8 cellular contexts compared by ENCODE assay signal in the genomic region with DNA sequence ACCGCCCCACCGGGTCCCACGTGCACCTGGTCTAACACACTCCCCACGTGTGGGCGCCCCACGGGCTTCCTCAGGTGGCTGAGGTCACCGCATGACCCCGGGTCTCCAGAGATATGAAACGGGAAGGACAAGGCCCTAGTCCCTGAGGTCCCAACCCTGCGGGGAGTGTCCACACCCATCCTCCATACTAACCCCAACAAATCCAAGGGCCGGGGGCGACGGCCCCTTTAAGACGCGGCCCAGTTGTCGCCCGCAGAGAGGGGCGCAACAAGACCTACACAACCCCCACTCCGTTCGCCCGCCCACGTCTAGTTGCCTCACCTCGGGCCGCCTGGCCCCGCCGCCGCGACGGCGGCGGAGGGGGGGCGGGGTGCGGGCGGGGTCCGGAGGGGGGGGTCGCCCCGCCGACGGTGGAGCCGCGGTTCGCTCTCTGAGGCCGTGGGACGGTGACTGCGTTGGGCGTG. TPM values are rescaled to one million over a fixed set of nuclear protein-coding genes. Genes with fewer than 3 reads are reported as not detected.
DNase-seq lines count a peak whose midpoint lies in the region; ATAC-seq, FAIRE-seq and TF ChIP-seq lines count a peak whose summit lies in the region.

No MANE protein-coding gene starts in this region.

- H3K4me3 Mint-ChIP-seq in Calu3 (ENCODE audit: low read depth, unreplicated experiment), result peak overlapping the region; percentile 91
- peak overlapping the region; percentile 95 for H3K4me3 Mint-ChIP-seq in T-helper 2 cell treated with Interferon-gamma antibody and Interleukin-4, amounts not matched to agents 5 μg/mL and 100 μg/mL, for 36 hours
- H3K4me3 Mint-ChIP-seq in astrocyte (ENCODE audit: unreplicated experiment), result peak overlapping the region; percentile 90

- peaks cover 28% of the 10 kb centered on the region for H3K36me3 Mint-ChIP-seq in Calu3 (ENCODE audit: insufficient read depth, unreplicated experiment)
- peaks cover 17% of the 10 kb centered on the region for H3K36me3 Mint-ChIP-seq in T-helper 2 cell treated with Interferon-gamma antibody and Interleukin-4, amounts not matched to agents 5 μg/mL and 100 μg/mL, for 36 hours (ENCODE audit: low read depth)
- no peaks in the 10 kb centered on the region for H3K36me3 Mint-ChIP-seq in astrocyte (ENCODE audit: low read depth, unreplicated experiment)

- DNase-seq in Calu3 (peak; percentile 40), astrocyte (ENCODE audit: low read depth) (peak; percentile 29), AG08395 (ENCODE audit: low spot score) (no peak)
- peak; percentile 71 for DNase-seq in T-helper 2 cell treated with Interferon-gamma antibody and Interleukin-4, amounts not matched to agents 5 μg/mL and 100 μg/mL, for 36 hours (ENCODE audit: low spot score)

- CTCF ChIA-PET in Calu3 (lab: Charles Lee), result interaction anchor here (1.2 kb wide), 2 partner anchors 11 to 12 kb away, joined by 3 read pairs; no protein-coding TSS in a partner anchor

- H3K27me3 ChIP-seq in HUES48 (ENCODE audit: control insufficient read depth, insufficient read depth, low read length) (no peaks in the 10 kb centered on the region), astrocyte (ENCODE audit: insufficient read depth, low read length) (peaks cover 2% of the 10 kb centered on the region), iPS-18a (ENCODE audit: control insufficient read depth, insufficient read depth, low read length) (no peaks in the 10 kb centered on the region), skeletal muscle tissue (ENCODE audit: control insufficient read depth in 3 of 3, insufficient read depth in 3 of 3, low read length in 3 of 3) (no peaks in the 10 kb centered on the region)

- H3K9me3 ChIP-seq in HUES48 (ENCODE audit: control insufficient read depth, insufficient read depth, low read length), result no peaks in the 10 kb centered on the region
- H3K9me3 ChIP-seq in astrocyte (ENCODE audit: insufficient read depth, low read depth, low read length), result no peaks in the 10 kb centered on the region
- no peaks in the 10 kb centered on the region for H3K9me3 ChIP-seq in iPS-18a (ENCODE audit: control insufficient read depth, low read depth, low read length)
- H3K9me3 ChIP-seq in skeletal muscle tissue (ENCODE audit: control insufficient read depth in 3 of 3, low read length in 3 of 3), result no peaks in the 10 kb centered on the region

- no peaks in the 10 kb centered on the region for H3K4me1 Mint-ChIP-seq in Calu3 (ENCODE audit: low read depth, unreplicated experiment)
- peaks cover 13% of the 10 kb centered on the region for H3K4me1 Mint-ChIP-seq in T-helper 2 cell treated with Interferon-gamma antibody and Interleukin-4, amounts not matched to agents 5 μg/mL and 100 μg/mL, for 36 hours (ENCODE audit: low read depth)
- H3K4me1 Mint-ChIP-seq in astrocyte (ENCODE audit: low read depth, unreplicated experiment), result no peaks in the 10 kb centered on the region

- H3K4me2 ChIP-seq in astrocyte (ENCODE audit: low read length), result peak overlapping the region; percentile 85

- H3K27me3 Mint-ChIP-seq in Calu3 (ENCODE audit: unreplicated experiment), result no peaks in the 10 kb centered on the region
- H3K27me3 Mint-ChIP-seq in T-helper 2 cell treated with Interferon-gamma antibody and Interleukin-4, amounts not matched to agents 5 μg/mL and 100 μg/mL, for 36 hours (ENCODE audit: low read depth), result no peaks in the 10 kb centered on the region
- no peaks in the 10 kb centered on the region for H3K27me3 Mint-ChIP-seq in astrocyte (ENCODE audit: low read depth, unreplicated experiment)

- H4K20me1 ChIP-seq in astrocyte (ENCODE audit: insufficient read depth, low read length), result peaks cover 19% of the 10 kb centered on the region

- no peaks in the 10 kb centered on the region for H3K4me1 ChIP-seq in HUES48 (ENCODE audit: control insufficient read depth, insufficient read depth, low read length)
- H3K4me1 ChIP-seq in astrocyte (ENCODE audit: insufficient read depth, low read length), result peaks cover 5% of the 10 kb centered on the region
- H3K4me1 ChIP-seq in iPS-18a (ENCODE audit: control insufficient read depth, low read depth, low read length), result peaks cover 11% of the 10 kb centered on the region
- peaks cover 5 to 8% (median 8%) of the 10 kb centered on the region in 3 donors for H3K4me1 ChIP-seq in skeletal muscle tissue (ENCODE audit: control insufficient read depth in 3 of 3, insufficient read depth in 3 of 3, low read length in 3 of 3)

- BruUV-seq in Calu3 (replicated peaks; lab: Mats Ljungman, UMichigan), result no TSS peak

- peak overlapping the region; percentile 90 for H2AFZ ChIP-seq in astrocyte (ENCODE audit: low read depth, low read length)

- peak overlapping the region; percentile 99 for H3K27ac Mint-ChIP-seq in Calu3 (ENCODE audit: unreplicated experiment)
- peak overlapping the region; percentile 99 for H3K27ac Mint-ChIP-seq in T-helper 2 cell treated with Interferon-gamma antibody and Interleukin-4, amounts not matched to agents 5 μg/mL and 100 μg/mL, for 36 hours
- H3K27ac Mint-ChIP-seq in astrocyte (ENCODE audit: unreplicated experiment), result peak overlapping the region; percentile 75

- H3K27ac ChIP-seq in HUES48 (ENCODE audit: low read depth, low read length) (peak overlapping the region; percentile 99), astrocyte (ENCODE audit: low read depth, low read length) (peak overlapping the region; percentile 100), iPS-18a (ENCODE audit: low read length) (peak overlapping the region; percentile 98), skeletal muscle tissue (ENCODE audit: low read depth, low read length) (peak overlapping the region; percentile 99)

- H3K79me2 ChIP-seq in astrocyte (ENCODE audit: insufficient read depth, low read length), result peaks cover 54% of the 10 kb centered on the region

- FAIRE-seq in astrocyte (lab: Jason Lieb, UNC), result no peak

- intact Hi-C loops in Calu3 (cut with micrococcal nuclease; ENCODE audit: unreplicated experiment), result loop anchor here (10.0 kb wide), 1 partner anchor 69 kb away; no protein-coding TSS in a partner anchor

- no peaks in the 10 kb centered on the region for H3K9me3 Mint-ChIP-seq in Calu3 (ENCODE audit: low read depth, unreplicated experiment)
- no peaks in the 10 kb centered on the region for H3K9me3 Mint-ChIP-seq in T-helper 2 cell treated with Interferon-gamma antibody and Interleukin-4, amounts not matched to agents 5 μg/mL and 100 μg/mL, for 36 hours
- no peaks in the 10 kb centered on the region for H3K9me3 Mint-ChIP-seq in astrocyte (ENCODE audit: unreplicated experiment)

- peak; percentile 43 for ATAC-seq in GM21381 (IDR thresholded peaks at IDR 0.05; ENCODE audit: unreplicated experiment)

- H3K4me3 ChIP-seq in HUES48 (ENCODE audit: low read depth, low read length) (peak overlapping the region; percentile 84), astrocyte (ENCODE audit: insufficient read depth, low read depth, low read length) (peak overlapping the region; percentile 77), iPS-18a (ENCODE audit: low read length) (peak overlapping the region; percentile 98), skeletal muscle tissue (ENCODE audit: low read length in 3 of 3) (peak overlapping the region; percentile 86 to 98 (median 98))

- H3K36me3 ChIP-seq in HUES48 (ENCODE audit: control insufficient read depth, insufficient read depth, low read length), result peaks cover 8% of the 10 kb centered on the region; the same call in 1 of the 2 replicates
- peaks cover 2% of the 10 kb centered on the region for H3K36me3 ChIP-seq in astrocyte (ENCODE audit: insufficient read depth, low read length)
- peaks cover 6% of the 10 kb centered on the region for H3K36me3 ChIP-seq in iPS-18a (ENCODE audit: control insufficient read depth, low read depth, low read length)
- H3K36me3 ChIP-seq in skeletal muscle tissue (ENCODE audit: control insufficient read depth in 3 of 3, insufficient read depth in 3 of 3, low read length in 3 of 3), result peaks cover 0 to 3% (median 0%) of the 10 kb centered on the region in 3 donors

- H3K9ac ChIP-seq in HUES48 (ENCODE audit: low read depth, low read length) (peak overlapping the region; percentile 99), astrocyte (ENCODE audit: low read length) (peak overlapping the region; percentile 100), iPS-18a (ENCODE audit: low read length) (peak overlapping the region; percentile 98), skeletal muscle tissue (ENCODE audit: low read depth in 1 of 3, low read length in 3 of 3) (peak overlapping the region; percentile 97 to 100 (median 98))

- TF ChIP-seq CTCF in Calu3 (IDR thresholded peaks at IDR 0.05; ENCODE audit: unreplicated experiment) (no peak), astrocyte (IDR thresholded peaks at IDR 0.05; ENCODE audit: insufficient read depth, low read depth, low read length) (no peak)

RNA-seq across cellular contexts. Expression of gene INO80, which starts 0.4 kb away (rescaled TPM):
- total RNA-seq in Calu3 (2022) (15.3 and 16.9 TPM in 2 replicates), astrocyte (17.0 and 17.3 TPM in 2 replicates), skeletal muscle tissue (23.5 TPM)
